Comparison of ENCODE assay signal across 8 cellular contexts in genomic region chr19:16586477-16586871, GRCh38. TPM values are rescaled to one million over a fixed set of nuclear protein-coding genes. Genes with fewer than 3 reads are reported as not detected.
DNase-seq lines count a peak whose midpoint lies in the region; FAIRE-seq and TF ChIP-seq lines count a peak whose summit lies in the region.

No MANE protein-coding gene starts in this region.

- CTCF ChIA-PET in activated naive CD4-positive, alpha-beta T cell treated with anti-CD3 and anti-CD28 coated beads, Interleukin-2, amount 10 ng/mL, durations not matched to agents 7 days and 5 days (lab: Charles Lee): interaction anchor here (2.2 kb wide), 1 partner anchor 13 kb away, joined by 8 read pairs; the partner anchor contains the start of gene SLC35E1

- H3K9me3 Mint-ChIP-seq in activated naive CD4-positive, alpha-beta T cell treated with anti-CD3 and anti-CD28 coated beads, Interleukin-2, amount 10 ng/mL, durations not matched to agents 7 days and 5 days: no peaks in the 10 kb centered on the region

- H3K27me3 Mint-ChIP-seq in activated naive CD4-positive, alpha-beta T cell treated with anti-CD3 and anti-CD28 coated beads, Interleukin-2, amount 10 ng/mL, durations not matched to agents 7 days and 5 days: no peaks in the 10 kb centered on the region

- dilution Hi-C loops in keratinocyte (cut with MboI; ENCODE audit: extremely low pct_ligation_motif_present, low sequenced_read_pairs): no loop called here

- intact Hi-C loops in testis (cut with DNase I; ENCODE audit: low total_unique reads): no loop called here

- H3K27ac Mint-ChIP-seq in activated naive CD4-positive, alpha-beta T cell treated with anti-CD3 and anti-CD28 coated beads, Interleukin-2, amount 10 ng/mL, durations not matched to agents 7 days and 5 days: peak overlapping the region; percentile 97

- WGBS in testis, 2 donors: 56 to 85% methylated on average over 9 of the region's 9 CpGs

- no peak for FAIRE-seq in keratinocyte (lab: Jason Lieb, UNC)

- no peaks in the 10 kb centered on the region for H3K9me3 ChIP-seq in WERI-Rb-1 (ENCODE audit: severe bottlenecking)
- H3K9me3 ChIP-seq in keratinocyte (ENCODE audit: control insufficient read depth, low read depth, low read length): no peaks in the 10 kb centered on the region
- no peaks in the 10 kb centered on the region for H3K9me3 ChIP-seq in testis
- no peaks in the 10 kb centered on the region for H3K9me3 ChIP-seq in HAP-1

- DNase-seq in activated naive CD4-positive, alpha-beta T cell treated with anti-CD3 and anti-CD28 coated beads, Interleukin-2, amount 10 ng/mL, durations not matched to agents 7 days and 5 days: no peak
- DNase-seq in activated naive CD4-positive, alpha-beta T cell treated with anti-CD3 and anti-CD28 coated beads, Interleukin-2, amount 50 U/mL, for 16 hours: no peak
- DNase-seq in WERI-Rb-1 (no peak), keratinocyte (ENCODE audit: low read depth, low spot score) (no peak), testis (no peak), DMS 273 treated with DMSO at 0.1 percent for 48 hours (lab: John Stamatoyannopoulos, UW) (no peak), SHP77 treated with DMSO at 0.1 percent for 48 hours (lab: John Stamatoyannopoulos, UW) (no peak), HAP-1 (ENCODE audit: low spot score in 2 of 2) (no peak)

- TF ChIP-seq CTCF in WERI-Rb-1 (IDR thresholded peaks at IDR 0.05; ENCODE audit: low read depth, low read length) (no peak), keratinocyte (optimal IDR thresholded peaks at IDR 0.05 in 1 of 3, IDR thresholded peaks at IDR 0.05 in 1 of 3, conservative IDR thresholded peaks at IDR 0.05 in 1 of 3; ENCODE audit: extremely low read depth in 1 of 3, insufficient read depth in 2 of 3, low read length in 3 of 3) (no peak), testis (IDR thresholded peaks at IDR 0.05) (no peak)

- peak overlapping the region; percentile 60 for H3K9ac ChIP-seq in keratinocyte (ENCODE audit: control insufficient read depth, extremely low read depth, insufficient read depth, low read length)

- H3K4me1 ChIP-seq in keratinocyte (ENCODE audit: control insufficient read depth, extremely low read depth, insufficient read depth, low read length): peaks cover 56% of the 10 kb centered on the region
- peaks cover 87% of the 10 kb centered on the region for H3K4me1 ChIP-seq in testis
- H3K4me1 ChIP-seq in HAP-1: peaks cover 7% of the 10 kb centered on the region

- peak overlapping the region; percentile 90 for H3K27ac ChIP-seq in WERI-Rb-1
- H3K27ac ChIP-seq in keratinocyte (ENCODE audit: control insufficient read depth, insufficient read depth, low read length): peak overlapping the region; percentile 83
- peak overlapping the region; percentile 28 to 41 for H3K27ac ChIP-seq in testis

- TF ChIP-seq POLR2A in testis (IDR thresholded peaks at IDR 0.05): no peak

- H3K36me3 ChIP-seq in WERI-Rb-1 (no peaks in the 10 kb centered on the region; the same call in 1 of the 2 replicates), keratinocyte (ENCODE audit: control insufficient read depth in 2 of 2, extremely low read depth in 1 of 2, insufficient read depth in 2 of 2, low read length in 2 of 2) (peaks cover 0 to 9% of the 10 kb centered on the region in 2 experiments), testis (ENCODE audit: low read depth, missing control alignments) (no peaks in the 10 kb centered on the region), HAP-1 (replicated peaks) (0 out of 2 replicates have a peak, but pooled peaks cover 3% of the 10 kb centered on the region)

- H3K4me2 ChIP-seq in keratinocyte (ENCODE audit: control insufficient read depth, extremely low read depth, insufficient read depth, low read depth, low read length): peak overlapping the region; percentile 80

- H3K79me2 ChIP-seq in keratinocyte (ENCODE audit: control insufficient read depth, insufficient read depth, low read length): peaks cover 92% of the 10 kb centered on the region

- in situ Hi-C loops in HAP-1 (cut with MboI; ENCODE audit: low sequenced_read_pairs): no loop called here

- H3K4me1 Mint-ChIP-seq in activated naive CD4-positive, alpha-beta T cell treated with anti-CD3 and anti-CD28 coated beads, Interleukin-2, amount 10 ng/mL, durations not matched to agents 7 days and 5 days: peaks cover 89% of the 10 kb centered on the region

- H3K4me3 ChIP-seq in WERI-Rb-1 (ENCODE audit: low read depth, low read length) (no peak overlapping the region), keratinocyte (ENCODE audit: control insufficient read depth in 2 of 3, extremely low read depth in 1 of 3, insufficient read depth in 2 of 3, low read depth in 1 of 3, low read length in 3 of 3) (no peak overlapping the region), testis (no peak overlapping the region), HAP-1 (no peak overlapping the region)

- H4K20me1 ChIP-seq in keratinocyte (ENCODE audit: control insufficient read depth, extremely low read depth, insufficient read depth, low read length): peaks cover 17% of the 10 kb centered on the region

- H3K36me3 Mint-ChIP-seq in activated naive CD4-positive, alpha-beta T cell treated with anti-CD3 and anti-CD28 coated beads, Interleukin-2, amount 10 ng/mL, durations not matched to agents 7 days and 5 days: peaks cover 4% of the 10 kb centered on the region

- no peaks in the 10 kb centered on the region for H3K27me3 ChIP-seq in WERI-Rb-1 (ENCODE audit: insufficient read depth, low read depth, severe bottlenecking)
- H3K27me3 ChIP-seq in keratinocyte (ENCODE audit: control insufficient read depth, extremely low read depth, insufficient read depth, low read length): no peaks in the 10 kb centered on the region
- no peaks in the 10 kb centered on the region for H3K27me3 ChIP-seq in testis
- no peaks in the 10 kb centered on the region for H3K27me3 ChIP-seq in HAP-1 (ENCODE audit: low read depth)

- H3K9me1 ChIP-seq in keratinocyte (ENCODE audit: control insufficient read depth, extremely low read depth, insufficient read depth, low read length): peaks cover 29% of the 10 kb centered on the region

- H2AFZ ChIP-seq in keratinocyte (ENCODE audit: control insufficient read depth, low read length): no peak overlapping the region

- peak overlapping the region; percentile 75 for H3K4me3 Mint-ChIP-seq in activated naive CD4-positive, alpha-beta T cell treated with anti-CD3 and anti-CD28 coated beads, Interleukin-2, amount 10 ng/mL, durations not matched to agents 7 days and 5 days

RNA-seq across cellular contexts. Expression of gene SLC35E1, which starts 14.3 kb away (rescaled TPM):
- 30.3 to 42.0 TPM (median 39.1 TPM) in 3 replicates for polyA plus RNA-seq in keratinocyte
- polyA plus RNA-seq in keratinocyte (2011; ENCODE audit: low read depth): 17.8 TPM
- 28.7 and 32.6 TPM in 2 replicates for polyA plus RNA-seq in keratinocyte (2011; cell fraction: cytosol; rRNA removed)
- 56.4 and 59.8 TPM in 2 replicates for polyA plus RNA-seq in keratinocyte (2011; cell fraction: nucleus; rRNA removed)
- polyA plus RNA-seq in keratinocyte (2012; ENCODE audit: low replicate concordance): 38.9 and 39.4 TPM in 2 replicates
- 81.4 to 109 TPM (median 105 TPM) in 3 replicates for polyA minus RNA-seq in keratinocyte
- polyA minus RNA-seq in keratinocyte (2011; cell fraction: cytosol; rRNA and poly(A)+ RNA removed): 59.9 TPM
- polyA minus RNA-seq in keratinocyte (2011; cell fraction: nucleus; rRNA and poly(A)+ RNA removed): 50.9 and 66.0 TPM in 2 replicates
- 10 to 100 TPM; 54.0 to 56.3 TPM for total RNA-seq in testis
- 20.3 TPM for polyA plus RNA-seq in testis (ENCODE audit: insufficient read depth, low read depth, low replicate concordance)

RNA-seq across cellular contexts. Expression of gene MED26, which starts 41.5 kb away (rescaled TPM):
- polyA plus RNA-seq in keratinocyte (4.7 to 5.9 TPM (median 4.9 TPM) in 3 replicates), testis (ENCODE audit: insufficient read depth, low read depth, low replicate concordance) (80.8 TPM)
- polyA plus RNA-seq in keratinocyte (2011; ENCODE audit: low read depth): 5.0 TPM
- 3.6 and 4.1 TPM in 2 replicates for polyA plus RNA-seq in keratinocyte (2011; cell fraction: cytosol; rRNA removed)
- 9.6 and 9.7 TPM in 2 replicates for polyA plus RNA-seq in keratinocyte (2011; cell fraction: nucleus; rRNA removed)
- 5.3 and 7.2 TPM in 2 replicates for polyA plus RNA-seq in keratinocyte (2012; ENCODE audit: low replicate concordance)
- polyA minus RNA-seq in keratinocyte: 5.8 to 8.5 TPM (median 6.7 TPM) in 3 replicates
- 13.0 TPM for polyA minus RNA-seq in keratinocyte (2011; cell fraction: cytosol; rRNA and poly(A)+ RNA removed)
- 9.2 and 10.4 TPM in 2 replicates for polyA minus RNA-seq in keratinocyte (2011; cell fraction: nucleus; rRNA and poly(A)+ RNA removed)
- 10 to 100 TPM; 66.1 to 66.5 TPM for total RNA-seq in testis

RNA-seq across cellular contexts. Expression of gene CHERP, which starts 44.2 kb away (rescaled TPM):
- polyA plus RNA-seq in keratinocyte (3.3 to 9.1 TPM (median 3.6 TPM) in 3 replicates), testis (ENCODE audit: insufficient read depth, low read depth, low replicate concordance) (49.3 TPM)
- 12.8 TPM for polyA plus RNA-seq in keratinocyte (2011; ENCODE audit: low read depth)
- 4.0 and 8.6 TPM in 2 replicates for polyA plus RNA-seq in keratinocyte (2011; cell fraction: cytosol; rRNA removed)
- 18.6 and 23.9 TPM in 2 replicates for polyA plus RNA-seq in keratinocyte (2011; cell fraction: nucleus; rRNA removed)
- 16.1 and 26.7 TPM in 2 replicates for polyA plus RNA-seq in keratinocyte (2012; ENCODE audit: low replicate concordance)
- polyA minus RNA-seq in keratinocyte: 1.9 to 30.9 TPM (median 5.2 TPM) in 3 replicates
- 13.4 TPM for polyA minus RNA-seq in keratinocyte (2011; cell fraction: cytosol; rRNA and poly(A)+ RNA removed)
- 11.7 and 18.0 TPM in 2 replicates for polyA minus RNA-seq in keratinocyte (2011; cell fraction: nucleus; rRNA and poly(A)+ RNA removed)
- 10 to 100 TPM; 46.5 to 51.3 TPM for total RNA-seq in testis

Comparison
In these comparisons a context has a peak if more than half of its experiments do, and no peak if none do; other contexts are left out.
1. H3K27ac ChIP-seq: peak in every context shown above with its lines; median percentile 90 in WERI-Rb-1; 83 in keratinocyte; 34 in testis.